Comparison of ENCODE assay signal across 23 cellular contexts in the genomic region with DNA sequence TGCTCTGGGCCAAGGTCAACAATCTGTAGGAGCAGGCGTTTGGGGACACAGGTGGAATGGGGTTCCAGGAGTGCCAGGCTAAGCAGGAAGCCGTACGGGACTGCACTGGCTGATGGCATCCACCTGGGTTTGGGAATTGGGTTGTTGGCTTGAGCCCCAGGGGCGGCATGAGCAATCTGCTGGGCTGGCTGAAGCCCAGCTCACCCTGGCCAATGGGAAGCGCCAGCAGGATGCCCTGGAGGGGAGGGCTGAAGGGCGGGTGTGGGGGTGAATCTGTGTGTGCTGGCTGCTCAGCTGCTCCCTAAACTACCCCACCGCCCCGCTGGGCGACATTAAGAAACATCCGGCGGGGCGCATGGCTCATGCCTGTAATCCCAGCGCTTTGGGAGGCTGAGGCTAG. TPM values are rescaled to one million over a fixed set of nuclear protein-coding genes. Genes with fewer than 3 reads are reported as not detected.
DNase-seq lines count a peak whose midpoint lies in the region; ATAC-seq and TF ChIP-seq lines count a peak whose summit lies in the region.
"Had no signal": no experiment of that assay in that cellular context is flagged by ENCODE, and none has a peak within 500 bp of the region (broad histone marks: within the 10 kb centered on the region; RNA-seq: fewer than 3 reads in every experiment).

No MANE protein-coding gene starts in this region.

- TF ChIP-seq POLR2A in IMR-90 (IDR thresholded peaks at IDR 0.05; ENCODE audit: low read depth, low read length) (no peak), breast epithelium (IDR thresholded peaks at IDR 0.05) (no peak)

- peaks cover 50 to 65% (median 54%) of the 10 kb centered on the region in 10 experiments for H3K4me1 ChIP-seq in BLaER1 treated with 17β-estradiol and CSF1 and Interleukin-3, amounts not matched to agents 10 nM and 100 nM
- H3K4me1 ChIP-seq in IMR-90 (ENCODE audit: control insufficient read depth, insufficient read depth, low read length), result no peaks in the 10 kb centered on the region; the same call in 1 of the 2 replicates
- H3K4me1 ChIP-seq in breast epithelium, result peaks cover 12 to 14% of the 10 kb centered on the region in 2 donors
- H3K4me1 ChIP-seq in PC-9 (replicated peaks; ENCODE audit: insufficient read depth), result peaks cover 19% of the 10 kb centered on the region
- no peaks in the 10 kb centered on the region for H3K4me1 ChIP-seq in GM23338 (ENCODE audit: insufficient read depth)
- H3K4me1 ChIP-seq: right lobe of liver had no signal

- POLR2A ChIA-PET in IMR-90 (lab: Charles Lee; ENCODE audit: unreplicated experiment) (no interaction called here), PC-9 (lab: Charles Lee; ENCODE audit: unreplicated experiment) (no interaction called here)

- no peak overlapping the region for H2AK5ac ChIP-seq in IMR-90 (ENCODE audit: low read depth, low read length)

- intact Hi-C loops in IMR-90 (cut with micrococcal nuclease) (no loop called here), breast epithelium (cut with DNase I; ENCODE audit: low total_unique reads) (no loop called here), PC-9 (cut with micrococcal nuclease; ENCODE audit: unreplicated experiment) (no loop called here)

- DNase-seq in IMR-90 (no peak), breast epithelium (ENCODE audit: low spot score in 2 of 2) (peak; percentile 15 to 49), myocyte (ENCODE audit: low read depth) (peak; percentile 26), NCI-H1436 (lab: John Stamatoyannopoulos, UW) (no peak), PC-9 (no peak), GM23338 (ENCODE audit: low spot score) (no peak)
- DNase-seq: activated CD8-positive, alpha-beta T cell treated with anti-CD3 and anti-CD28 coated beads for 36 hours; activated naive CD4-positive, alpha-beta T cell treated with anti-CD3 and anti-CD28 coated beads, Interleukin-2, amount 10 ng/mL, durations not matched to agents 7 days and 5 days; activated T-cell treated with anti-CD3 and anti-CD28 coated beads, Interleukin-2, amount 50 U/mL, for 72 hours; effector CD4-positive, alpha-beta T cell; erythroblast; gastrocnemius medialis; HFFc6; kidney glomerular epithelial cell; naive B cell; NCI-H774 had no signal

- peaks cover 6% of the 10 kb centered on the region for H3K27me3 Mint-ChIP-seq in GM23338 (ENCODE audit: insufficient read depth, low read depth, poor library complexity)

- ATAC-seq in IMR-90 (ENCODE audit: low read depth) (no peak), GM23338 (no peak; the same call in 2 of the 3 replicates), HG03025 (IDR thresholded peaks at IDR 0.05; ENCODE audit: low FRiP score, unreplicated experiment) (no peak)
- ATAC-seq: activated CD4-positive, CD25-positive, alpha-beta regulatory T cell treated with anti-CD3 and anti-CD28 coated beads, Interleukin-2, amount 50 U/mL, for 24 hours; activated CD8-positive, alpha-beta T cell treated with anti-CD3 and anti-CD28 coated beads for 36 hours; activated T-cell treated with anti-CD3 and anti-CD28 coated beads, Interleukin-2, amount 50 U/mL, for 72 hours; gastrocnemius medialis had no signal

- BruUV-seq in IMR-90 (replicated peaks; lab: Mats Ljungman, UMichigan) (no TSS peak), PC-9 (replicated peaks; lab: Mats Ljungman, UMichigan) (no TSS peak)

- no peak overlapping the region for H3K23ac ChIP-seq in IMR-90 (ENCODE audit: low read depth, low read length)

- H3K4me1 Mint-ChIP-seq in GM23338, result no peaks in the 10 kb centered on the region; the same call in 2 of the 3 replicates

- H3K27me3 ChIP-seq in BLaER1 treated with 17β-estradiol and CSF1 and Interleukin-3, amounts not matched to agents 10 nM and 100 nM, result peaks cover 0 to 33% (median 0%) of the 10 kb centered on the region in 11 experiments; a peak in 5 of 22 replicates
- H3K27me3 ChIP-seq in IMR-90 (ENCODE audit: control insufficient read depth, insufficient read depth, low read length) (peaks cover 9% of the 10 kb centered on the region; the same call in 1 of the 2 replicates), breast epithelium (peaks cover 0 to 2% of the 10 kb centered on the region in 2 donors), PC-9 (ENCODE audit: insufficient read depth, low read depth) (no peaks in the 10 kb centered on the region), GM23338 (ENCODE audit: insufficient read depth) (no peaks in the 10 kb centered on the region)
- H3K27me3 ChIP-seq: gastrocnemius medialis, ovary, right lobe of liver had no signal

- no peaks in the 10 kb centered on the region for H3K79me1 ChIP-seq in IMR-90 (ENCODE audit: low read depth in 1 of 2, low read length in 2 of 2)

- no peak overlapping the region for H3K18ac ChIP-seq in IMR-90 (ENCODE audit: low read depth, low read length)

- no peak overlapping the region for H4K91ac ChIP-seq in IMR-90 (ENCODE audit: insufficient read depth, low read depth, low read length)

- peaks cover 0 to 3% (median 0%) of the 10 kb centered on the region in 11 experiments; a peak in 2 of 22 replicates for H3K36me3 ChIP-seq in BLaER1 treated with 17β-estradiol and CSF1 and Interleukin-3, amounts not matched to agents 10 nM and 100 nM
- H3K36me3 ChIP-seq in IMR-90 (ENCODE audit: control insufficient read depth, insufficient read depth, low read length) (no peaks in the 10 kb centered on the region), breast epithelium (no peaks in the 10 kb centered on the region), PC-9 (ENCODE audit: low read depth) (no peaks in the 10 kb centered on the region), GM23338 (ENCODE audit: insufficient read depth) (no peaks in the 10 kb centered on the region)
- H3K36me3 ChIP-seq: gastrocnemius medialis, ovary, right lobe of liver had no signal

- no peak overlapping the region for H2BK5ac ChIP-seq in IMR-90 (ENCODE audit: low read depth, low read length, poor library complexity, severe bottlenecking)

- no peak overlapping the region for H2BK120ac ChIP-seq in IMR-90 (ENCODE audit: low read depth, low read length)

- H3K9me3 Mint-ChIP-seq in GM23338, result peaks cover 16% of the 10 kb centered on the region; the same call in 2 of the 3 replicates

- H3K4ac ChIP-seq in IMR-90 (ENCODE audit: low read depth, low read length), result no peak overlapping the region

- H3F3A ChIP-seq in PC-9 (ENCODE audit: insufficient read depth, low read depth) (0 out of 2 replicates have a peak, but pooled peaks cover 5% of the 10 kb centered on the region), GM23338 (replicated peaks; ENCODE audit: low read depth) (no peaks in the 10 kb centered on the region; the same call in 1 of the 2 replicates)

- H4K20me1 ChIP-seq in BLaER1 treated with 17β-estradiol and CSF1 and Interleukin-3, amounts not matched to agents 10 nM and 100 nM, result peaks cover 0 to 4% (median 0%) of the 10 kb centered on the region in 11 experiments; a peak in 2 of 22 replicates
- H4K20me1 ChIP-seq in IMR-90 (ENCODE audit: insufficient read depth, low read length), result no peaks in the 10 kb centered on the region
- no peaks in the 10 kb centered on the region for H4K20me1 ChIP-seq in PC-9 (ENCODE audit: insufficient read depth)
- no peaks in the 10 kb centered on the region for H4K20me1 ChIP-seq in GM23338 (replicated peaks; ENCODE audit: insufficient read depth)

- CTCF ChIA-PET in IMR-90 (lab: Yijun Ruan, JAX) (no interaction called here), PC-9 (lab: Charles Lee) (no interaction called here)

- H3K36me3 Mint-ChIP-seq in GM23338 (ENCODE audit: low read depth), result peaks cover 2% of the 10 kb centered on the region; the same call in 2 of the 3 replicates
- H3K36me3 Mint-ChIP-seq: activated naive CD4-positive, alpha-beta T cell treated with anti-CD3 and anti-CD28 coated beads, Interleukin-2, amount 10 ng/mL, durations not matched to agents 7 days and 5 days; IgD-negative memory B cell had no signal

- in situ Hi-C loops in IMR-90 (cut with MboI; ENCODE audit: low sequenced_read_pairs), result no loop called here

- H3K9me2 ChIP-seq in PC-9 (ENCODE audit: insufficient read depth), result no peaks in the 10 kb centered on the region
- H3K9me2 ChIP-seq in GM23338 (ENCODE audit: insufficient read depth), result no peaks in the 10 kb centered on the region

- peak overlapping the region in 5 of 11 experiments; percentile 7 to 97 (median 13); a peak in 4 of 22 replicates for H3K27ac ChIP-seq in BLaER1 treated with 17β-estradiol and CSF1 and Interleukin-3, amounts not matched to agents 10 nM and 100 nM
- no peak overlapping the region for H3K27ac ChIP-seq in IMR-90 (ENCODE audit: insufficient read depth, low read length)
- H3K27ac ChIP-seq in breast epithelium, result no peak overlapping the region
- H3K27ac ChIP-seq in PC-9, result no peak overlapping the region
- no peak overlapping the region for H3K27ac ChIP-seq in GM23338 (ENCODE audit: low read depth)
- H3K27ac ChIP-seq: gastrocnemius medialis, HL-60, ovary, right lobe of liver had no signal

- H2AK9ac ChIP-seq in IMR-90 (replicated peaks; ENCODE audit: low read depth, low read length, poor library complexity), result peak overlapping the region; percentile 50

- no peak overlapping the region for H4K8ac ChIP-seq in IMR-90 (ENCODE audit: low read depth in 2 of 2, low read length in 2 of 2)

- H2AFZ ChIP-seq in IMR-90 (replicated peaks; ENCODE audit: low read length, poor library complexity) (no peak overlapping the region), PC-9 (no peak overlapping the region), GM23338 (no peak overlapping the region)

- H3K27ac Mint-ChIP-seq in GM23338, result no peak overlapping the region
- H3K27ac Mint-ChIP-seq: activated CD8-positive, alpha-beta T cell treated with anti-CD3 and anti-CD28 coated beads for 36 hours; activated naive CD4-positive, alpha-beta T cell treated with anti-CD3 and anti-CD28 coated beads, Interleukin-2, amount 10 ng/mL, durations not matched to agents 7 days and 5 days; activated T-cell treated with anti-CD3 and anti-CD28 coated beads, Interleukin-2, amount 50 U/mL, for 72 hours; HFFc6 had no signal

- no peak overlapping the region for H4K5ac ChIP-seq in IMR-90 (ENCODE audit: low read depth, low read length)

- no peak overlapping the region for H2BK15ac ChIP-seq in IMR-90 (ENCODE audit: low read depth, low read length)

- dilution Hi-C loops in IMR-90 (cut with HindIII; ENCODE audit: low sequenced_read_pairs, unreplicated experiment), result no loop called here

- H3K79me2 ChIP-seq in PC-9 (ENCODE audit: low read depth), result no peaks in the 10 kb centered on the region
- H3K79me2 ChIP-seq in GM23338 (replicated peaks; ENCODE audit: insufficient read depth), result no peaks in the 10 kb centered on the region

- H3K4me3 Mint-ChIP-seq in GM23338, result no peak overlapping the region
- H3K4me3 Mint-ChIP-seq: activated CD8-positive, alpha-beta T cell treated with anti-CD3 and anti-CD28 coated beads for 36 hours; activated naive CD4-positive, alpha-beta T cell treated with anti-CD3 and anti-CD28 coated beads, Interleukin-2, amount 10 ng/mL, durations not matched to agents 7 days and 5 days; activated T-cell treated with anti-CD3 and anti-CD28 coated beads, Interleukin-2, amount 50 U/mL, for 72 hours; HFFc6 had no signal

- no peak overlapping the region for H3K56ac ChIP-seq in IMR-90 (ENCODE audit: extremely low read depth, insufficient read depth, low read length)

- H2BK20ac ChIP-seq in IMR-90 (ENCODE audit: low read depth, low read length), result no peak overlapping the region

- no peak overlapping the region for H3K9ac ChIP-seq in BLaER1 treated with 17β-estradiol and CSF1 and Interleukin-3, amounts not matched to agents 10 nM and 100 nM
- no peak overlapping the region for H3K9ac ChIP-seq in IMR-90 (ENCODE audit: low read depth, low read length)

- H3K4me2 ChIP-seq in BLaER1 treated with 17β-estradiol and CSF1 and Interleukin-3, amounts not matched to agents 10 nM and 100 nM, result peak overlapping the region in 9 of 11 experiments; percentile 5 to 99 (median 98); a peak in 13 of 22 replicates
- H3K4me2 ChIP-seq in IMR-90 (ENCODE audit: low read depth, low read length) (no peak overlapping the region), PC-9 (no peak overlapping the region), GM23338 (no peak overlapping the region)

- no peak overlapping the region for H3K14ac ChIP-seq in IMR-90 (replicated peaks; ENCODE audit: low read depth, low read length)

- TF ChIP-seq CTCF in IMR-90 (conservative IDR thresholded peaks at IDR 0.05; ENCODE audit: low read depth, low read length) (no peak), breast epithelium (IDR thresholded peaks at IDR 0.05) (no peak), PC-9 (conservative IDR thresholded peaks at IDR 0.05) (no peak), GM23338 (conservative IDR thresholded peaks at IDR 0.05; ENCODE audit: low read depth in 2 of 2) (no peak)

- no peaks in the 10 kb centered on the region for H3K9me1 ChIP-seq in IMR-90 (ENCODE audit: insufficient read depth, low read length)

- TF ChIP-seq RAD21 in IMR-90 (IDR thresholded peaks at IDR 0.05; ENCODE audit: low read length), result no peak

- peaks cover 27 to 44% (median 39%) of the 10 kb centered on the region in 11 experiments for H3K9me3 ChIP-seq in BLaER1 treated with 17β-estradiol and CSF1 and Interleukin-3, amounts not matched to agents 10 nM and 100 nM (replicated peaks in 1 of 11)
- H3K9me3 ChIP-seq in IMR-90 (ENCODE audit: control insufficient read depth, insufficient read depth, low read length) (peaks cover 2% of the 10 kb centered on the region), breast epithelium (no peaks in the 10 kb centered on the region), PC-9 (ENCODE audit: insufficient read depth, low read depth) (no peaks in the 10 kb centered on the region; the same call in 1 of the 2 replicates)
- H3K9me3 ChIP-seq: gastrocnemius medialis, ovary, right lobe of liver had no signal

- WGBS in IMR-90 (ENCODE audit: extremely low coverage in 2 of 2, insufficient read length in 1 of 2), 2 experiments, result 44% methylated on average over 2 of the region's 13 CpGs; no CpG with 5 or more reads in 1 of the 2 experiments

- H3K4me3 ChIP-seq in BLaER1 treated with 17β-estradiol and CSF1 and Interleukin-3, amounts not matched to agents 10 nM and 100 nM, result no peak overlapping the region
- H3K4me3 ChIP-seq in IMR-90 (ENCODE audit: insufficient read depth, low read depth, low read length), result no peak overlapping the region
- no peak overlapping the region for H3K4me3 ChIP-seq in breast epithelium
- H3K4me3 ChIP-seq in PC-9, result no peak overlapping the region
- H3K4me3 ChIP-seq in GM23338, result no peak overlapping the region
- H3K4me3 ChIP-seq: gastrocnemius medialis, ovary, right lobe of liver had no signal

RNA-seq across cellular contexts. Expression of gene RGS12, which starts 8.9 kb away (rescaled TPM):
- total RNA-seq in IMR-90 (2012; rRNA removed) (11.8 and 13.1 TPM in 2 replicates), breast epithelium (10 to 100 TPM; 24.3 to 94.5 (median 29.9) TPM), myocyte (27.2 and 29.0 TPM in 2 replicates), PC-9 (2021) (36.6 and 37.1 TPM in 2 replicates)
- polyA plus RNA-seq in IMR-90 (2012; rRNA removed) (12.0 and 15.7 TPM in 2 replicates), GM23338 (2016; fragmentation: Nextera tagmentation; extraction: Ambion mirVana) (8.0 and 8.2 TPM in 2 replicates)
- 9.1 and 13.7 TPM in 2 replicates for polyA plus RNA-seq in IMR-90 (2012; cell fraction: cytosol; rRNA removed)
- 27.6 and 42.6 TPM in 2 replicates for polyA plus RNA-seq in IMR-90 (2012; cell fraction: nucleus; rRNA removed; ENCODE audit: low replicate concordance)
- polyA plus RNA-seq in myocyte (2012), result 37.9 TPM
- 13.4 and 19.0 TPM in 2 replicates for total RNA-seq in GM23338 (2014; rRNA removed; shearing (Covaris generic))

RNA-seq across cellular contexts. Expression of gene MSANTD1, which starts 35.0 kb away (rescaled TPM):
- total RNA-seq in IMR-90 (2012; rRNA removed) (under 0.01 and 0.28 TPM in 2 replicates), breast epithelium (under 1 TPM; 0.48 to 0.88 (median 0.66) TPM), myocyte (0.48 and 0.57 TPM in 2 replicates), PC-9 (2021) (3.1 and 3.4 TPM in 2 replicates)
- polyA plus RNA-seq in IMR-90 (2012; rRNA removed) (0.07 and 0.09 TPM in 2 replicates), GM23338 (2016; fragmentation: Nextera tagmentation; extraction: Ambion mirVana) (0.29 and 0.31 TPM in 2 replicates)
- 0.07 TPM in 1 of 2 replicates, not detected in the other for polyA plus RNA-seq in IMR-90 (2012; cell fraction: cytosol; rRNA removed)
- polyA plus RNA-seq in IMR-90 (2012; cell fraction: nucleus; rRNA removed; ENCODE audit: low replicate concordance), result 1.2 and 2.0 TPM in 2 replicates
- 0.32 TPM for polyA plus RNA-seq in myocyte (2012)
- total RNA-seq in GM23338 (2014; rRNA removed; shearing (Covaris generic)), result 1.0 and 1.2 TPM in 2 replicates
- polyA plus RNA-seq: IgD-negative memory B cell had no signal

Comparison
In these comparisons a context has a peak if more than half of its experiments do, and no peak if none do; other contexts are left out.
1. H3K4me2 ChIP-seq: peak in BLaER1 treated with 17β-estradiol and CSF1 and Interleukin-3, amounts not matched to agents 10 nM and 100 nM (9 of 11); none in IMR-90 (single experiment), PC-9 (single experiment) and GM23338 (single experiment).
2. DNase-seq: peak in breast epithelium (2 of 2) and myocyte (single experiment); none in IMR-90 (single experiment), NCI-H1436 (single experiment), PC-9 (0 of 2) and GM23338 (single experiment).